17 cellular contexts compared by ENCODE assay signal in genomic region chr3:197460002-197460401, GRCh38.
DNase-seq lines count a peak whose midpoint lies in the region; ATAC-seq and TF ChIP-seq lines count a peak whose summit lies in the region.
"Had no signal": no experiment of that assay in that cellular context is flagged by ENCODE, and none has a peak within 500 bp of the region (broad histone marks: within the 10 kb centered on the region; RNA-seq: fewer than 3 reads in every experiment).

No MANE protein-coding gene starts in this region.

- H3K9me3 Mint-ChIP-seq in activated naive CD8-positive, alpha-beta T cell treated with anti-CD3 and anti-CD28 coated beads for 36 hours: peaks cover 7% of the 10 kb centered on the region
- H3K9me3 Mint-ChIP-seq in activated naive CD8-positive, alpha-beta T cell treated with anti-CD3 and anti-CD28 coated beads, Interleukin-2, amount 50 U/mL, for 24 hours: no peaks in the 10 kb centered on the region
- H3K9me3 Mint-ChIP-seq in neural crest cell (peaks cover 2% of the 10 kb centered on the region), type B pancreatic cell (no peaks in the 10 kb centered on the region)

- H3K36me3 Mint-ChIP-seq in activated naive CD8-positive, alpha-beta T cell treated with anti-CD3 and anti-CD28 coated beads for 36 hours: no peaks in the 10 kb centered on the region
- no peaks in the 10 kb centered on the region for H3K36me3 Mint-ChIP-seq in activated naive CD8-positive, alpha-beta T cell treated with anti-CD3 and anti-CD28 coated beads, Interleukin-2, amount 50 U/mL, for 24 hours (ENCODE audit: low read depth)
- H3K36me3 Mint-ChIP-seq in neural crest cell (ENCODE audit: low read depth) (no peaks in the 10 kb centered on the region), type B pancreatic cell (no peaks in the 10 kb centered on the region)
- H3K36me3 Mint-ChIP-seq: IgD-negative memory B cell had no signal

- peak overlapping the region; percentile 72 for H3K27ac Mint-ChIP-seq in activated naive CD8-positive, alpha-beta T cell treated with anti-CD3 and anti-CD28 coated beads for 36 hours
- no peak overlapping the region for H3K27ac Mint-ChIP-seq in activated naive CD8-positive, alpha-beta T cell treated with anti-CD3 and anti-CD28 coated beads, Interleukin-2, amount 50 U/mL, for 24 hours
- H3K27ac Mint-ChIP-seq in neural crest cell (ENCODE audit: unreplicated experiment) (no peak overlapping the region), type B pancreatic cell (no peak overlapping the region)
- H3K27ac Mint-ChIP-seq: IgD-negative memory B cell had no signal

- no peak for ATAC-seq in activated naive CD8-positive, alpha-beta T cell treated with anti-CD3 and anti-CD28 coated beads, Interleukin-2, amount 50 U/mL, for 24 hours
- ATAC-seq in GM19351 (IDR thresholded peaks at IDR 0.05; ENCODE audit: unreplicated experiment): no peak

- no peak overlapping the region for H3K4me3 Mint-ChIP-seq in activated naive CD8-positive, alpha-beta T cell treated with anti-CD3 and anti-CD28 coated beads for 36 hours
- no peak overlapping the region for H3K4me3 Mint-ChIP-seq in activated naive CD8-positive, alpha-beta T cell treated with anti-CD3 and anti-CD28 coated beads, Interleukin-2, amount 50 U/mL, for 24 hours
- H3K4me3 Mint-ChIP-seq in neural crest cell (peak overlapping the region; percentile 20), type B pancreatic cell (no peak overlapping the region)
- H3K4me3 Mint-ChIP-seq: IgD-negative memory B cell had no signal

- H3K27me3 Mint-ChIP-seq in activated naive CD8-positive, alpha-beta T cell treated with anti-CD3 and anti-CD28 coated beads for 36 hours: peaks cover 33% of the 10 kb centered on the region
- peaks cover 17% of the 10 kb centered on the region for H3K27me3 Mint-ChIP-seq in activated naive CD8-positive, alpha-beta T cell treated with anti-CD3 and anti-CD28 coated beads, Interleukin-2, amount 50 U/mL, for 24 hours
- H3K27me3 Mint-ChIP-seq in neural crest cell (ENCODE audit: low read depth): peaks cover 15% of the 10 kb centered on the region
- peaks cover 15% of the 10 kb centered on the region for H3K27me3 Mint-ChIP-seq in type B pancreatic cell

- H3K4me1 Mint-ChIP-seq in activated naive CD8-positive, alpha-beta T cell treated with anti-CD3 and anti-CD28 coated beads for 36 hours: peaks cover 22% of the 10 kb centered on the region
- H3K4me1 Mint-ChIP-seq in activated naive CD8-positive, alpha-beta T cell treated with anti-CD3 and anti-CD28 coated beads, Interleukin-2, amount 50 U/mL, for 24 hours: peaks cover 40% of the 10 kb centered on the region
- H3K4me1 Mint-ChIP-seq in neural crest cell: peaks cover 33% of the 10 kb centered on the region
- peaks cover 18% of the 10 kb centered on the region for H3K4me1 Mint-ChIP-seq in type B pancreatic cell (ENCODE audit: unreplicated experiment)

- no peak for DNase-seq in activated naive CD8-positive, alpha-beta T cell treated with anti-CD3 and anti-CD28 coated beads for 36 hours
- no peak for DNase-seq in activated naive CD8-positive, alpha-beta T cell treated with anti-CD3 and anti-CD28 coated beads, Interleukin-2, amount 50 U/mL, for 24 hours
- DNase-seq in RPMI8226: peak; percentile 51
- DNase-seq in neural crest cell (ENCODE audit: low read depth, low spot score): no peak
- no peak for DNase-seq in type B pancreatic cell (ENCODE audit: extremely low spot score, unreplicated experiment)
- DNase-seq in COLO829 (ENCODE audit: low spot score): no peak
- DNase-seq: GDM1, GOT3, Karpas-422, NCI-H1048, NCI-H1417 treated with DMSO at 0.1 percent for 48 hours, NCI-H187 treated with DMSO at 0.1 percent for 48 hours, NCI-H2107, SIG-M5, SK-N-SH had no signal

- TF ChIP-seq CTCF in neural crest cell (conservative IDR thresholded peaks at IDR 0.05) (no peak), type B pancreatic cell (conservative IDR thresholded peaks at IDR 0.05) (no peak)
